Comparison of ENCODE assay signal across 15 cellular contexts in genomic region chr2:196979976-196980375, GRCh38.
A peak's percentile ranks its signal among the peaks of the same experiment; 100 is the strongest.
DNase-seq lines count a peak whose midpoint lies in the region; ATAC-seq lines count a peak whose summit lies in the region.
"Had no signal": no experiment of that assay in that cellular context is flagged by ENCODE, and none has a peak within 500 bp of the region (broad histone marks: within the 10 kb centered on the region; RNA-seq: fewer than 3 reads in every experiment).

No MANE protein-coding gene starts in this region.

- DNase-seq in NCI-H146 (lab: John Stamatoyannopoulos, UW): peak; percentile 13
- DNase-seq in NCI-H146 treated with DMSO at 0.1 percent for 48 hours (lab: John Stamatoyannopoulos, UW; ENCODE audit: unreplicated experiment): no peak
- peak; percentile 93 for DNase-seq in NCI-H1694 treated with DMSO at 0.1 percent for 48 hours (lab: John Stamatoyannopoulos, UW)
- DNase-seq in NCI-H748 treated with DMSO at 0.1 percent for 48 hours (lab: John Stamatoyannopoulos, UW): peak; percentile 17
- DNase-seq in retina: peak; percentile 13
- no peak for DNase-seq in posterior cingulate gyrus
- DNase-seq: COR-L47, GDM1, HCEC 1CT, NCI-H2107, NCI-H510A treated with DMSO at 0.1 percent for 48 hours had no signal

- ATAC-seq in HG02588 (IDR thresholded peaks at IDR 0.05; ENCODE audit: unreplicated experiment): no peak
- ATAC-seq: A549, Panc1, Right ventricle myocardium inferior had no signal

- intact Hi-C loops in posterior cingulate gyrus (cut with DNase I): no loop called here

Comparison
In these comparisons a context has a peak if more than half of its experiments do, and no peak if none do; other contexts are left out.
1. DNase-seq: peak in NCI-H146 (single experiment), NCI-H1694 treated with DMSO at 0.1 percent for 48 hours (single experiment), NCI-H748 treated with DMSO at 0.1 percent for 48 hours (single experiment) and retina (single experiment); none in NCI-H146 treated with DMSO at 0.1 percent for 48 hours (single experiment) and posterior cingulate gyrus (0 of 10).